In the genomic region with DNA sequence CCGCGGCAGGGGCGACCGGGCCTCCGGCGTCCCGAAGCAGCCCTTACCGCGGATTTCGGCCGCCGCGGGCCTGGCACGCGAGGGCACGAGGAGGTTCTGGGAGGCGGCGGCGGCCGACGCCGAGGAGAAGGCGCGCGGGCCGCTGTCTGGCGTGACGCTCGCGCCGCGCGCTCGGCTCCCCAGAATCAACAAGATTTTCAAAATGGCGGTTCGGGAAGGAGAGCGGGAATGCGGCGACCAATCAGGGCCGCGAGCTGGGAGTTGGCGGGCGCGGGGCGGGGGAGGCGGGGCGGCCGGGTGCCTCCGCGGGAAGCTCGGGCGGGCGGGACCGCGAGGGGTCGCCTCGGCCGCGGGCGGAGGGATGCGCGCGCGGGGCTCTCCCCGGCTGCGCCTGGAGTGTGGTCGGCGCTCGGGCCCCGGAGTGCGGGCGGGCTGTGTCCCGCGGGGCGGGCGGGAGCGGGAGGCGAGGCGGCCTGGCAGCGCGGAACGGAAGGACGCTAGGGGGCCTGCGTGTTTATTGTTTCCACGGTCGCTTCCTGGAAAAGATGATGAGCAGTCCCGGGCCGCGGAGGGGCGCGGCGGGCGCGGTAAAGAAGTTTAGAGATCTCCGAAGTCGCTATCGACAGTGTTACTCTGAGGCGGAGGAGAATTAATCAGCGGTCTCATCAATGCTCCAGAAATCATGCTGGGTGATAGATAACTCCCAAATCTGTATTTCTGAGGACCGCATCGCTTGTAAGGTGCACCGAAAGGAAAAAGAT, we compare ENCODE assay signal across 1 cellular context.
A peak's percentile ranks its signal among the peaks of the same experiment; 100 is the strongest.
TF ChIP-seq lines count a peak whose summit lies in the region.

A gene with protein sequence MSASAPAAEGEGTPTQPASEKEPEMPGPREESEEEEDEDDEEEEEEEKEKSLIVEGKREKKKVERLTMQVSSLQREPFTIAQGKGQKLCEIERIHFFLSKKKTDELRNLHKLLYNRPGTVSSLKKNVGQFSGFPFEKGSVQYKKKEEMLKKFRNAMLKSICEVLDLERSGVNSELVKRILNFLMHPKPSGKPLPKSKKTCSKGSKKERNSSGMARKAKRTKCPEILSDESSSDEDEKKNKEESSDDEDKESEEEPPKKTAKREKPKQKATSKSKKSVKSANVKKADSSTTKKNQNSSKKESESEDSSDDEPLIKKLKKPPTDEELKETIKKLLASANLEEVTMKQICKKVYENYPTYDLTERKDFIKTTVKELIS (minus strand): TSS at position 193 of the 761 bp plus-strand sequence. CDS start 543 bp downstream, outside the sequence.

TF ChIP-seq in HepG2, 621 proteins besides CTCF, POLR2A, EP300 and RAD21 (continued from another document and continues in another):
- no peak for TF ChIP-seq REPIN1 (CRISPR knock-in tag; IDR thresholded peaks at IDR 0.05; ENCODE audit: borderline replicate concordance, low read depth)
- TF ChIP-seq ZNF512B (CRISPR knock-in tag; IDR thresholded peaks at IDR 0.05; ENCODE audit: borderline replicate concordance): no peak
- no peak for TF ChIP-seq GPN1 (CRISPR knock-in tag; IDR thresholded peaks at IDR 0.05; ENCODE audit: borderline replicate concordance)
- peak; percentile 84 for TF ChIP-seq POLR2G (IDR thresholded peaks at IDR 0.05; ENCODE audit: low read depth, low read length)
- TF ChIP-seq ZFP82 (CRISPR knock-in tag; IDR thresholded peaks at IDR 0.05; ENCODE audit: borderline replicate concordance): peak; percentile 47; the same call in 1 of the 2 replicates
- TF ChIP-seq PCBP2 (optimal IDR thresholded peaks at IDR 0.05; ENCODE audit: low read depth, low read length, poor library complexity, severe bottlenecking): no peak
- no peak for TF ChIP-seq HMG20A (CRISPR knock-in tag; IDR thresholded peaks at IDR 0.05; ENCODE audit: borderline replicate concordance)
- no peak; the same call in 1 of the 2 replicates for TF ChIP-seq ATF3 (CRISPR knock-in tag; IDR thresholded peaks at IDR 0.05)
- peak; percentile 88 for TF ChIP-seq ZFY (CRISPR knock-in tag; IDR thresholded peaks at IDR 0.05)
- peak; percentile 37; the same call in 1 of the 2 replicates for TF ChIP-seq KDM5A (IDR thresholded peaks at IDR 0.05; ENCODE audit: borderline replicate concordance, low read length)
- TF ChIP-seq ZEB1 (IDR thresholded peaks at IDR 0.05; ENCODE audit: insufficient replicate concordance, low read depth): no peak
- 0 out of 2 replicates have a peak, but pooled peaks have one; percentile 36 for TF ChIP-seq ZNF24 (IDR thresholded peaks at IDR 0.05)
- TF ChIP-seq MAF1 (CRISPR knock-in tag; IDR thresholded peaks at IDR 0.05; ENCODE audit: borderline replicate concordance): no peak
- TF ChIP-seq BCL6 (CRISPR knock-in tag; IDR thresholded peaks at IDR 0.05): peak; percentile 24; the same call in 1 of the 2 replicates
- no peak for TF ChIP-seq ZNF605 (CRISPR knock-in tag; IDR thresholded peaks at IDR 0.05)
- TF ChIP-seq KAT7 (CRISPR knock-in tag; IDR thresholded peaks at IDR 0.05; ENCODE audit: borderline replicate concordance): peak; percentile 85; the same call in 1 of the 2 replicates
- peak; percentile 19; the same call in 1 of the 2 replicates for TF ChIP-seq E2F2 (CRISPR knock-in tag; IDR thresholded peaks at IDR 0.05; ENCODE audit: borderline replicate concordance)
- TF ChIP-seq, protein P1, sequence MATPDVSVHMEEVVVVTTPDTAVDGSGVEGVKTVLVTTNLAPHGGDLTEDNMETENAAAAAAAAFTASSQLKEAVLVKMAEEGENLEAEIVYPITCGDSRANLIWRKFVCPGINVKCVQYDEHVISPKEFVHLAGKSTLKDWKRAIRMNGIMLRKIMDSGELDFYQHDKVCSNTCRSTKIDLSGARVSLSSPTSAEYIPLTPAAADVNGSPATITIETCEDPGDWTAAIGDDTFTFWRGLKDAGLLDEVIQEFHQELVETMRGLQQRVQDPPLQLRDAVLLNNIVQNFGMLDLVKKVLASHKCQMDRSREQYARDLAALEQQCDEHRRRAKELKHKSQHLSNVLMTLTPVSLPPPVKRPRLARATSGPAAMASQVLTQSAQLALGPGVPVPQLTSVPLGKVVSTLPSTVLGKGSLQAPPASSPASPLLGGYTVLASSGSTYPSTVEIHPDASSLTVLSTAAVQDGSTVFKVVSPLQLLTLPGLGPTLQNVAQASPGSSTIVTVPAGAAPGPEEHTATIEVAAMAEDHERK (CRISPR knock-in tag; IDR thresholded peaks at IDR 0.05; ENCODE audit: low read depth): no peak
- peak; percentile 52 for TF ChIP-seq HNRNPK (IDR thresholded peaks at IDR 0.05; ENCODE audit: low read depth, low read length, poor library complexity, severe bottlenecking)
- TF ChIP-seq RBM22 (optimal IDR thresholded peaks at IDR 0.05; ENCODE audit: low read length): no peak
- no peak for TF ChIP-seq XBP1 (CRISPR knock-in tag; IDR thresholded peaks at IDR 0.05)
- TF ChIP-seq ZBTB3 (CRISPR knock-in tag; IDR thresholded peaks at IDR 0.05; ENCODE audit: borderline replicate concordance, low read depth): no peak; the same call in 1 of the 2 replicates
- no peak for TF ChIP-seq ZBTB44 (CRISPR knock-in tag; IDR thresholded peaks at IDR 0.05)
- peak; percentile 50; the same call in 1 of the 2 replicates for TF ChIP-seq ZNF776 (CRISPR knock-in tag; IDR thresholded peaks at IDR 0.05)
- 0 out of 2 replicates have a peak, but pooled peaks have one; percentile 35 for TF ChIP-seq ZNF678 (CRISPR knock-in tag; IDR thresholded peaks at IDR 0.05)
- 0 out of 2 replicates have a peak, but pooled peaks have one; percentile 37 for TF ChIP-seq ZBTB7A (CRISPR knock-in tag; IDR thresholded peaks at IDR 0.05)
- TF ChIP-seq TRIM22 (IDR thresholded peaks at IDR 0.05): no peak
- TF ChIP-seq ZNF160 (CRISPR knock-in tag; IDR thresholded peaks at IDR 0.05): peak; percentile 86; the same call in 1 of the 2 replicates
- TF ChIP-seq ZNF496 (CRISPR knock-in tag; IDR thresholded peaks at IDR 0.05; ENCODE audit: insufficient replicate concordance): no peak
- no peak for TF ChIP-seq ZNF670 (CRISPR knock-in tag; IDR thresholded peaks at IDR 0.05; ENCODE audit: borderline replicate concordance)
- TF ChIP-seq NAIF1 (CRISPR knock-in tag; IDR thresholded peaks at IDR 0.05; ENCODE audit: borderline replicate concordance): no peak
- no peak for TF ChIP-seq ZNF432 (CRISPR knock-in tag; IDR thresholded peaks at IDR 0.05; ENCODE audit: borderline replicate concordance)
- TF ChIP-seq CHD2 (IDR thresholded peaks at IDR 0.05; ENCODE audit: low read depth, low read length): peak; percentile 7; the same call in 1 of the 2 replicates
- TF ChIP-seq PHF20 (CRISPR knock-in tag; IDR thresholded peaks at IDR 0.05): no peak; the same call in 1 of the 2 replicates
- TF ChIP-seq SRSF4 (IDR thresholded peaks at IDR 0.05; ENCODE audit: low read depth, low read length, poor library complexity, severe bottlenecking): no peak
- TF ChIP-seq KLF16 (CRISPR knock-in tag; IDR thresholded peaks at IDR 0.05): peak in 1 of 2 experiments; percentile 59; a peak in 2 of 4 replicates
- TF ChIP-seq ZNF274 (CRISPR knock-in tag; IDR thresholded peaks at IDR 0.05): peak; percentile 74; the same call in 1 of the 2 replicates
- TF ChIP-seq DNMT1 (CRISPR knock-in tag; IDR thresholded peaks at IDR 0.05): 0 out of 2 replicates have a peak, but pooled peaks have one; percentile 13
- 0 out of 2 replicates have a peak, but pooled peaks have one; percentile 6 for TF ChIP-seq ETV6 (CRISPR knock-in tag; conservative IDR thresholded peaks at IDR 0.05)
- TF ChIP-seq NFIC (IDR thresholded peaks at IDR 0.05; ENCODE audit: low read length): no peak
- TF ChIP-seq BATF2 (CRISPR knock-in tag; IDR thresholded peaks at IDR 0.05): no peak
- no peak for TF ChIP-seq NR2F1 (CRISPR knock-in tag; IDR thresholded peaks at IDR 0.05)
- TF ChIP-seq, protein P2, sequence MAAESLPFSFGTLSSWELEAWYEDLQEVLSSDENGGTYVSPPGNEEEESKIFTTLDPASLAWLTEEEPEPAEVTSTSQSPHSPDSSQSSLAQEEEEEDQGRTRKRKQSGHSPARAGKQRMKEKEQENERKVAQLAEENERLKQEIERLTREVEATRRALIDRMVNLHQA (CRISPR knock-in tag; IDR thresholded peaks at IDR 0.05): no peak
- TF ChIP-seq RARA (CRISPR knock-in tag; IDR thresholded peaks at IDR 0.05): 0 out of 2 replicates have a peak, but pooled peaks have one; percentile 4
- no peak for TF ChIP-seq FOXM1 (CRISPR knock-in tag; IDR thresholded peaks at IDR 0.05)
- TF ChIP-seq, protein P3, sequence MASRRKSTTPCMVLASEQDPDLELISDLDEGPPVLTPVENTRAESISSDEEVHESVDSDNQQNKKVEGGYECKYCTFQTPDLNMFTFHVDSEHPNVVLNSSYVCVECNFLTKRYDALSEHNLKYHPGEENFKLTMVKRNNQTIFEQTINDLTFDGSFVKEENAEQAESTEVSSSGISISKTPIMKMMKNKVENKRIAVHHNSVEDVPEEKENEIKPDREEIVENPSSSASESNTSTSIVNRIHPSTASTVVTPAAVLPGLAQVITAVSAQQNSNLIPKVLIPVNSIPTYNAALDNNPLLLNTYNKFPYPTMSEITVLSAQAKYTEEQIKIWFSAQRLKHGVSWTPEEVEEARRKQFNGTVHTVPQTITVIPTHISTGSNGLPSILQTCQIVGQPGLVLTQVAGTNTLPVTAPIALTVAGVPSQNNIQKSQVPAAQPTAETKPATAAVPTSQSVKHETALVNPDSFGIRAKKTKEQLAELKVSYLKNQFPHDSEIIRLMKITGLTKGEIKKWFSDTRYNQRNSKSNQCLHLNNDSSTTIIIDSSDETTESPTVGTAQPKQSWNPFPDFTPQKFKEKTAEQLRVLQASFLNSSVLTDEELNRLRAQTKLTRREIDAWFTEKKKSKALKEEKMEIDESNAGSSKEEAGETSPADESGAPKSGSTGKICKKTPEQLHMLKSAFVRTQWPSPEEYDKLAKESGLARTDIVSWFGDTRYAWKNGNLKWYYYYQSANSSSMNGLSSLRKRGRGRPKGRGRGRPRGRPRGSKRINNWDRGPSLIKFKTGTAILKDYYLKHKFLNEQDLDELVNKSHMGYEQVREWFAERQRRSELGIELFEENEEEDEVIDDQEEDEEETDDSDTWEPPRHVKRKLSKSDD (CRISPR knock-in tag; IDR thresholded peaks at IDR 0.05; ENCODE audit: low read depth): peak; percentile 79; the same call in 1 of the 2 replicates
